ENCODE assay signal across 24 cellular contexts in the genomic region with DNA sequence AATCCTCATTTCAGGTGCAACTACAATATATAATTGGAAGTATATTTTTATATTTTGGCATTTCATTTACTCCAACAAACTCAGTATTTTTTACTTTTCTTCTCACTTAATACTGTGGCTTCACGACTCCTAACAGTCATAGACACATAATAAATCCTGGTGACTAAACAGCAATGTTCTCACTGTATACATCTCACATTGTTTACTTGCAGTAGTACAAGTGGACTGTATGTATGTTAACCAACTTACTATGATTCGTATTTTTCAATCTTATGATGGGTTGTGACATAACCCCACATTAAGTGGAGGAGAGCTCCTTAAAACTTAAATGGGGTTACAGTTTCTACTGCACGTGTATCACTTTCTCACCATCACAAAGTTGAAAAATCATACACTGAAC. TPM values are rescaled to one million over a fixed set of nuclear protein-coding genes. Genes with fewer than 3 reads are reported as not detected.
DNase-seq lines count a peak whose midpoint lies in the region; ATAC-seq and TF ChIP-seq lines count a peak whose summit lies in the region.
"Had no signal": no experiment of that assay in that cellular context is flagged by ENCODE, and none has a peak within 500 bp of the region (broad histone marks: within the 10 kb centered on the region; RNA-seq: fewer than 3 reads in every experiment).

No MANE protein-coding gene starts in this region.

- no peaks in the 10 kb centered on the region for H3K27me3 ChIP-seq in osteoblast (ENCODE audit: insufficient read depth, low read length)
- H3K27me3 ChIP-seq: gastrocnemius medialis, neutrophil, tibial nerve had no signal

- H3K27me3 Mint-ChIP-seq in chondrocyte (ENCODE audit: low read depth), result no peaks in the 10 kb centered on the region
- H3K27me3 Mint-ChIP-seq in activated naive CD4-positive, alpha-beta T cell treated with anti-CD3 and anti-CD28 coated beads, Interleukin-2, amount 10 ng/mL, durations not matched to agents 7 days and 5 days, result no peaks in the 10 kb centered on the region
- H3K27me3 Mint-ChIP-seq: activated CD4-positive, alpha-beta memory T cell treated with anti-CD3 and anti-CD28 coated beads for 36 hours; activated naive CD4-positive, alpha-beta T cell treated with anti-CD3 and anti-CD28 coated beads, Interleukin-2, amount 50 U/mL, for 24 hours; activated T-cell treated with anti-CD3 and anti-CD28 coated beads, Interleukin-2, amount 50 U/mL, for 24 hours; stimulated activated naive B cell treated with anti-CD40 and anti-IgM and Interleukin-4, amounts not matched to agents 10 μg/mL and 1 μg/mL and 100 μg/mL, for 72 hours had no signal

- no peak overlapping the region for H2AFZ ChIP-seq in osteoblast (ENCODE audit: low read length)

- no peak for DNase-seq in activated CD4-positive, CD25-positive, alpha-beta regulatory T cell (lab: John Stamatoyannopoulos, UW)
- DNase-seq in ELR (ENCODE audit: low read depth) (peak; percentile 51), chondrocyte (ENCODE audit: low spot score) (no peak), osteoblast (ENCODE audit: insufficient read length, low spot score, missing footprints) (peak; percentile 17), HuH-7 (ENCODE audit: low spot score) (no peak)
- no peak for DNase-seq in activated naive CD4-positive, alpha-beta T cell treated with anti-CD3 and anti-CD28 coated beads, Interleukin-2, amount 10 ng/mL, durations not matched to agents 7 days and 5 days
- DNase-seq: activated CD4-positive, alpha-beta memory T cell treated with anti-CD3 and anti-CD28 coated beads for 36 hours; activated T-cell treated with anti-CD3 and anti-CD28 coated beads, Interleukin-2, amount 50 U/mL, for 24 hours; cortex of kidney; DMS 273 treated with DMSO at 0.1 percent for 48 hours; gastrocnemius medialis; H9; NCI-H1417; NCI-H2107; NCI-H524 treated with DMSO at 0.1 percent for 48 hours; retina; SHP77; stimulated activated naive B cell treated with anti-CD40 and anti-IgM and Interleukin-4, amounts not matched to agents 10 μg/mL and 1 μg/mL and 100 μg/mL, for 72 hours had no signal

- peak overlapping the region; percentile 45 for H3K27ac ChIP-seq in osteoblast (ENCODE audit: low read depth, low read length)
- H3K27ac ChIP-seq: 22Rv1, gastrocnemius medialis, neutrophil had no signal

- H3K36me3 Mint-ChIP-seq in chondrocyte (ENCODE audit: low read depth), result no peaks in the 10 kb centered on the region
- peaks cover 19% of the 10 kb centered on the region for H3K36me3 Mint-ChIP-seq in activated naive CD4-positive, alpha-beta T cell treated with anti-CD3 and anti-CD28 coated beads, Interleukin-2, amount 10 ng/mL, durations not matched to agents 7 days and 5 days
- H3K36me3 Mint-ChIP-seq: activated CD4-positive, alpha-beta memory T cell treated with anti-CD3 and anti-CD28 coated beads for 36 hours; stimulated activated naive B cell treated with anti-CD40 and anti-IgM and Interleukin-4, amounts not matched to agents 10 μg/mL and 1 μg/mL and 100 μg/mL, for 72 hours had no signal

- peaks cover 19% of the 10 kb centered on the region for H3K4me1 ChIP-seq in osteoblast (ENCODE audit: insufficient read depth, low read length)

- ATAC-seq in activated CD4-positive, CD25-positive, alpha-beta regulatory T cell treated with anti-CD3 and anti-CD28 coated beads, Interleukin-2, amount 50 U/mL, for 24 hours, result peak; percentile 59 to 74
- ATAC-seq in HG02798 (IDR thresholded peaks at IDR 0.05; ENCODE audit: poor library complexity, unreplicated experiment), result no peak
- ATAC-seq: gastrocnemius medialis; stimulated activated naive B cell treated with anti-CD40 and anti-IgM and Interleukin-4, amounts not matched to agents 10 μg/mL and 1 μg/mL and 100 μg/mL, for 72 hours had no signal

- H4K20me1 ChIP-seq in osteoblast (ENCODE audit: insufficient read depth, low read length), result peaks cover 33% of the 10 kb centered on the region

- H3K36me3 ChIP-seq in osteoblast (ENCODE audit: insufficient read depth, low read length), result no peaks in the 10 kb centered on the region
- H3K36me3 ChIP-seq: gastrocnemius medialis, neutrophil, tibial nerve had no signal

- H3K9me3 Mint-ChIP-seq in chondrocyte (ENCODE audit: low read depth), result no peaks in the 10 kb centered on the region
- no peaks in the 10 kb centered on the region for H3K9me3 Mint-ChIP-seq in activated naive CD4-positive, alpha-beta T cell treated with anti-CD3 and anti-CD28 coated beads, Interleukin-2, amount 10 ng/mL, durations not matched to agents 7 days and 5 days
- H3K9me3 Mint-ChIP-seq: activated CD4-positive, alpha-beta memory T cell treated with anti-CD3 and anti-CD28 coated beads for 36 hours; activated naive CD4-positive, alpha-beta T cell treated with anti-CD3 and anti-CD28 coated beads, Interleukin-2, amount 50 U/mL, for 24 hours; activated T-cell treated with anti-CD3 and anti-CD28 coated beads, Interleukin-2, amount 50 U/mL, for 24 hours; H9; stimulated activated naive B cell treated with anti-CD40 and anti-IgM and Interleukin-4, amounts not matched to agents 10 μg/mL and 1 μg/mL and 100 μg/mL, for 72 hours had no signal

- H3K9me3 ChIP-seq in osteoblast (ENCODE audit: low read depth, low read length), result no peaks in the 10 kb centered on the region
- H3K9me3 ChIP-seq: gastrocnemius medialis, neutrophil, tibial nerve had no signal

- H3K4me3 ChIP-seq in osteoblast (ENCODE audit: insufficient read depth, low read length), result no peak overlapping the region
- H3K4me3 ChIP-seq: gastrocnemius medialis, tibial nerve had no signal

- CTCF ChIA-PET in activated naive CD4-positive, alpha-beta T cell treated with anti-CD3 and anti-CD28 coated beads, Interleukin-2, amount 10 ng/mL, durations not matched to agents 7 days and 5 days (lab: Charles Lee), result no interaction called here

- H3K79me2 ChIP-seq in osteoblast (ENCODE audit: insufficient read depth, low read length), result peaks cover 94% of the 10 kb centered on the region

- H3K4me3 Mint-ChIP-seq in chondrocyte (ENCODE audit: unreplicated experiment), result no peak overlapping the region
- H3K4me3 Mint-ChIP-seq in activated naive CD4-positive, alpha-beta T cell treated with anti-CD3 and anti-CD28 coated beads, Interleukin-2, amount 10 ng/mL, durations not matched to agents 7 days and 5 days, result no peak overlapping the region
- H3K4me3 Mint-ChIP-seq: activated CD4-positive, alpha-beta memory T cell treated with anti-CD3 and anti-CD28 coated beads for 36 hours; activated T-cell treated with anti-CD3 and anti-CD28 coated beads, Interleukin-2, amount 50 U/mL, for 24 hours; H9; stimulated activated naive B cell treated with anti-CD40 and anti-IgM and Interleukin-4, amounts not matched to agents 10 μg/mL and 1 μg/mL and 100 μg/mL, for 72 hours had no signal

- H3K4me1 Mint-ChIP-seq in chondrocyte (ENCODE audit: low read depth), result peaks cover 56% of the 10 kb centered on the region
- H3K4me1 Mint-ChIP-seq in activated naive CD4-positive, alpha-beta T cell treated with anti-CD3 and anti-CD28 coated beads, Interleukin-2, amount 10 ng/mL, durations not matched to agents 7 days and 5 days, result peaks cover 61% of the 10 kb centered on the region

- H3K27ac Mint-ChIP-seq in chondrocyte (ENCODE audit: unreplicated experiment), result peak overlapping the region; percentile 85
- H3K27ac Mint-ChIP-seq in activated naive CD4-positive, alpha-beta T cell treated with anti-CD3 and anti-CD28 coated beads, Interleukin-2, amount 10 ng/mL, durations not matched to agents 7 days and 5 days, result no peak overlapping the region
- H3K27ac Mint-ChIP-seq: activated CD4-positive, alpha-beta memory T cell treated with anti-CD3 and anti-CD28 coated beads for 36 hours; activated T-cell treated with anti-CD3 and anti-CD28 coated beads, Interleukin-2, amount 50 U/mL, for 24 hours had no signal

- TF ChIP-seq CTCF in chondrocyte (IDR thresholded peaks at IDR 0.05), result no peak
- TF ChIP-seq CTCF in osteoblast (IDR thresholded peaks at IDR 0.05; ENCODE audit: extremely low read depth, low read depth, low read length), result no peak

- H3K4me2 ChIP-seq in osteoblast (ENCODE audit: insufficient read depth, low read length), result peak overlapping the region; percentile 22

RNA-seq across cellular contexts. Expression of a gene that starts 7.5 kb away (rescaled TPM):
- total RNA-seq in chondrocyte (147 to 181 TPM (median 148 TPM) in 3 replicates), osteoblast (122 and 137 TPM in 2 replicates)

RNA-seq across cellular contexts. Expression of a gene that starts 29.1 kb away (rescaled TPM):
- 16.0 to 19.4 TPM (median 19.0 TPM) in 3 replicates for total RNA-seq in chondrocyte
- total RNA-seq in osteoblast, result 19.9 and 20.3 TPM in 2 replicates

Comparison
In these comparisons a context has a peak if more than half of its experiments do, and no peak if none do; other contexts are left out.
1. DNase-seq: peak in ELR (single experiment) and osteoblast (single experiment); none in activated CD4-positive, CD25-positive, alpha-beta regulatory T cell (0 of 4), chondrocyte (single experiment), activated naive CD4-positive, alpha-beta T cell treated with anti-CD3 and anti-CD28 coated beads, Interleukin-2, amount 10 ng/mL, durations not matched to agents 7 days and 5 days (single experiment) and HuH-7 (single experiment).